In the genomic region with DNA sequence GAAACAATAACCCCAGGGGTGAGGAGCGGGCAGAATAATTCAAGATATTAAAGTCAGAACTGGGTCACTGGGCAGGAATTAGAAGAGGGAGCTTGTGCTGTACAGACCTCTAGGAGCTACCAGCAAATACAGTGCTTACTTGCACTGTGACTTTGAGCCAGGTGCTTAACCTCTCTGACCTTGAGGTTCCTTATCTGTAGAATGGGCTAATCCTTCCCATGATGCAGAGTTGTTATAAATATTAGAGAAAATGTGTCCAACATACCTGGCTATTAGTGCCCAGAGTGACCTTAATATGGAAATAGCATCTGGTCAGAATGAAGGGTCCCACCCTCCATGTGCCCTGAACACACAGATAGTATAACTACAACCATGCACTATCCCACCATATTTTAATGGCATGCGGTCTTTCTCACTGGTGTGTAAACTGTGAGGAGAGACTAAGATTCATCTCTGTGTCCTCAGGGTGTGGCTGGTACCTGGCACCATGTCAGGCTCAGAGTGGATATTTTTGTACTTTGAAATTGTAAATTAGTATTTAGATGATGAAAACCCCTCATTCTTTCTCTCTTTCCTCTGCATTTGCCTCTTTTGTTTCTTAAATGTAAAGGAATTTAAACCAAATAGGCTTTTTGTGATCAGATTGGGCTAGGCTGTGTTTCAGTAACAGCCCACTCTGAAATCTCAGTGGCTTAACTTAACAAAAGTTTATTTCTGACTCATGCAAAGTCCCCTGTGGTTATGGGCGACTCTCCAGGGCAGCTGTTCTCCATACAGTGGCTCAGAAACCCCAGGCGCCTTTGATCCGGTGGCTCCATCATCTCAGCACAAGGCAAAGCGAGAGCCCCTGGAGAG, we compare ENCODE assay signal across 10 cellular contexts. TPM values are rescaled to one million over a fixed set of nuclear protein-coding genes. Genes with fewer than 3 reads are reported as not detected.
DNase-seq lines count a peak whose midpoint lies in the region; ATAC-seq and TF ChIP-seq lines count a peak whose summit lies in the region.
"Had no signal": no experiment of that assay in that cellular context is flagged by ENCODE, and none has a peak within 500 bp of the region (broad histone marks: within the 10 kb centered on the region; RNA-seq: fewer than 3 reads in every experiment).

No MANE protein-coding gene starts in this region.

- H3K9me3 Mint-ChIP-seq in naive thymus-derived CD8-positive, alpha-beta T cell: no peaks in the 10 kb centered on the region

- TF ChIP-seq CTCF in AG09319 (IDR thresholded peaks at IDR 0.05; ENCODE audit: low read depth, low read length) (no peak), HCT116 (IDR thresholded peaks at IDR 0.05 in 2 of 3, conservative IDR thresholded peaks at IDR 0.05 in 1 of 3; ENCODE audit: borderline replicate concordance in 1 of 3, insufficient read depth in 1 of 3, low read depth in 2 of 3, low read length in 2 of 3) (no peak), fibroblast of mammary gland (conservative IDR thresholded peaks at IDR 0.05; ENCODE audit: control insufficient read depth, insufficient read depth, low read depth, low read length) (no peak)

- H3K9me2 ChIP-seq in HCT116 (ENCODE audit: insufficient read depth): no peaks in the 10 kb centered on the region

- H3K27ac ChIP-seq in HCT116 (ENCODE audit: low read depth, low read length): no peak overlapping the region
- H3K27ac ChIP-seq: suprapubic skin had no signal

- H3K4me3 ChIP-seq in HCT116 (replicated peaks in 1 of 2; ENCODE audit: low read depth in 1 of 2, low read length in 2 of 2) (no peak overlapping the region), fibroblast of mammary gland (ENCODE audit: control insufficient read depth, low read depth, low read length) (no peak overlapping the region)
- H3K4me3 ChIP-seq: suprapubic skin had no signal

- POLR2A ChIA-PET in HCT116 (lab: Charles Lee): no interaction called here
- POLR2A ChIA-PET in naive thymus-derived CD8-positive, alpha-beta T cell (lab: Charles Lee): no interaction called here

- no peak overlapping the region for H3K27ac Mint-ChIP-seq in naive thymus-derived CD8-positive, alpha-beta T cell

- H3K27me3 Mint-ChIP-seq in naive thymus-derived CD8-positive, alpha-beta T cell: peaks cover 2 to 15% (median 5%) of the 10 kb centered on the region in 5 donors

- no peak overlapping the region for H3K9ac ChIP-seq in HCT116 (ENCODE audit: low read length)

- intact Hi-C loops in HCT116 (cut with micrococcal nuclease): no loop called here

- DNase-seq in AG09319 (ENCODE audit: extremely low read depth, low read depth) (peak; percentile 50), HCT116 (ENCODE audit: low read depth, low spot score) (peak; percentile 57), NCI-H2107 treated with DMSO at 0.1 percent for 48 hours (lab: John Stamatoyannopoulos, UW; ENCODE audit: unreplicated experiment) (peak; percentile 33), fibroblast of mammary gland (ENCODE audit: low read depth) (peak; percentile 92), globus pallidus (ENCODE audit: low spot score) (no peak), NCI-H128 (lab: John Stamatoyannopoulos, UW; ENCODE audit: unreplicated experiment) (no peak)
- DNase-seq in activated CD8-positive, alpha-beta memory T cell treated with anti-CD3 and anti-CD28 coated beads, Interleukin-2, amount 50 U/mL, for 4 hours: no peak
- no peak for DNase-seq in naive thymus-derived CD8-positive, alpha-beta T cell
- DNase-seq: activated effector memory CD4-positive, alpha-beta T cell treated with anti-CD3 and anti-CD28 coated beads, Interleukin-2, amount 50 U/mL, for 16 hours had no signal

- H3K4me3 Mint-ChIP-seq in naive thymus-derived CD8-positive, alpha-beta T cell: no peak overlapping the region

- H2AFZ ChIP-seq in HCT116 (ENCODE audit: low read depth, low read length, poor library complexity, severe bottlenecking): peak overlapping the region; percentile 49

- H3K36me3 Mint-ChIP-seq in naive thymus-derived CD8-positive, alpha-beta T cell: no peaks in the 10 kb centered on the region

- H3K4me2 ChIP-seq in HCT116 (ENCODE audit: low read length): peak overlapping the region; percentile 46

- no peak for TF ChIP-seq POLR2A in HCT116 (IDR thresholded peaks at IDR 0.05; ENCODE audit: borderline replicate concordance, extremely low read depth, insufficient read depth, insufficient read length)

- H3K9me3 ChIP-seq in HCT116 (ENCODE audit: control insufficient read depth in 1 of 2, insufficient read depth in 1 of 2, low read depth in 1 of 2, low read length in 2 of 2): no peaks in the 10 kb centered on the region
- H3K9me3 ChIP-seq: suprapubic skin had no signal

- ATAC-seq in HCT116: peak; percentile 94
- no peak for ATAC-seq in naive thymus-derived CD8-positive, alpha-beta T cell

- H3K4me1 Mint-ChIP-seq in naive thymus-derived CD8-positive, alpha-beta T cell: no peaks in the 10 kb centered on the region

- H3K27me3 ChIP-seq in HCT116 (ENCODE audit: insufficient read depth, low read length): peaks cover 18% of the 10 kb centered on the region
- H3K27me3 ChIP-seq: suprapubic skin had no signal

- no peaks in the 10 kb centered on the region for H3K36me3 ChIP-seq in HCT116 (ENCODE audit: control insufficient read depth in 1 of 2, insufficient read depth in 2 of 2, low read length in 2 of 2)
- H3K36me3 ChIP-seq: suprapubic skin had no signal

- TF ChIP-seq RAD21 in HCT116 (IDR thresholded peaks at IDR 0.05; ENCODE audit: low read depth): no peak

- no peaks in the 10 kb centered on the region for H4K20me1 ChIP-seq in HCT116 (ENCODE audit: insufficient read depth)

- peaks cover 7 to 16% of the 10 kb centered on the region in 2 experiments for H3K4me1 ChIP-seq in HCT116 (ENCODE audit: control insufficient read depth in 1 of 2, insufficient read depth in 2 of 2, low read length in 2 of 2)

- CTCF ChIA-PET in HCT116 (lab: Charles Lee): interaction anchor here (1.5 kb wide), 1 partner anchor 22 kb away, joined by 7 read pairs; no protein-coding TSS in a partner anchor

- H3K79me2 ChIP-seq in HCT116 (ENCODE audit: insufficient read depth, low read length): no peaks in the 10 kb centered on the region

- RAD21 ChIA-PET in HCT116 (lab: Charles Lee; ENCODE audit: low non-redundant PET in 1 of 2, low total read pairs in 2 of 2, uncharacterized antibody in 2 of 2, unreplicated experiment in 2 of 2): no interaction called here

- BruUV-seq in HCT116 (replicated peaks; lab: Mats Ljungman, UMichigan): no TSS peak

TF ChIP-seq in HCT116, 20 proteins besides CTCF, POLR2A, EP300 and RAD21 (continues in another document):
- no peak for TF ChIP-seq ATF3 (IDR thresholded peaks at IDR 0.05)
- peak; percentile 51; the same call in 1 of the 2 replicates for TF ChIP-seq FOSL1 (IDR thresholded peaks at IDR 0.05; ENCODE audit: low read depth)
- no peak for TF ChIP-seq EZH2phosphoT487 (IDR thresholded peaks at IDR 0.05; ENCODE audit: borderline replicate concordance)
- TF ChIP-seq POLR2AphosphoS5 (IDR thresholded peaks at IDR 0.05; ENCODE audit: low read depth, low read length): no peak
- TF ChIP-seq, protein P1, sequence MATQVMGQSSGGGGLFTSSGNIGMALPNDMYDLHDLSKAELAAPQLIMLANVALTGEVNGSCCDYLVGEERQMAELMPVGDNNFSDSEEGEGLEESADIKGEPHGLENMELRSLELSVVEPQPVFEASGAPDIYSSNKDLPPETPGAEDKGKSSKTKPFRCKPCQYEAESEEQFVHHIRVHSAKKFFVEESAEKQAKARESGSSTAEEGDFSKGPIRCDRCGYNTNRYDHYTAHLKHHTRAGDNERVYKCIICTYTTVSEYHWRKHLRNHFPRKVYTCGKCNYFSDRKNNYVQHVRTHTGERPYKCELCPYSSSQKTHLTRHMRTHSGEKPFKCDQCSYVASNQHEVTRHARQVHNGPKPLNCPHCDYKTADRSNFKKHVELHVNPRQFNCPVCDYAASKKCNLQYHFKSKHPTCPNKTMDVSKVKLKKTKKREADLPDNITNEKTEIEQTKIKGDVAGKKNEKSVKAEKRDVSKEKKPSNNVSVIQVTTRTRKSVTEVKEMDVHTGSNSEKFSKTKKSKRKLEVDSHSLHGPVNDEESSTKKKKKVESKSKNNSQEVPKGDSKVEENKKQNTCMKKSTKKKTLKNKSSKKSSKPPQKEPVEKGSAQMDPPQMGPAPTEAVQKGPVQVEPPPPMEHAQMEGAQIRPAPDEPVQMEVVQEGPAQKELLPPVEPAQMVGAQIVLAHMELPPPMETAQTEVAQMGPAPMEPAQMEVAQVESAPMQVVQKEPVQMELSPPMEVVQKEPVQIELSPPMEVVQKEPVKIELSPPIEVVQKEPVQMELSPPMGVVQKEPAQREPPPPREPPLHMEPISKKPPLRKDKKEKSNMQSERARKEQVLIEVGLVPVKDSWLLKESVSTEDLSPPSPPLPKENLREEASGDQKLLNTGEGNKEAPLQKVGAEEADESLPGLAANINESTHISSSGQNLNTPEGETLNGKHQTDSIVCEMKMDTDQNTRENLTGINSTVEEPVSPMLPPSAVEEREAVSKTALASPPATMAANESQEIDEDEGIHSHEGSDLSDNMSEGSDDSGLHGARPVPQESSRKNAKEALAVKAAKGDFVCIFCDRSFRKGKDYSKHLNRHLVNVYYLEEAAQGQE (IDR thresholded peaks at IDR 0.05; ENCODE audit: low read depth): no peak
- no peak for TF ChIP-seq SRF (IDR thresholded peaks at IDR 0.05; ENCODE audit: low read depth)
- TF ChIP-seq ZFX (IDR thresholded peaks at IDR 0.05): no peak
- peak; percentile 36; the same call in 1 of the 2 replicates for TF ChIP-seq SP1 (IDR thresholded peaks at IDR 0.05; ENCODE audit: low read depth)
- 0 out of 2 replicates have a peak, but pooled peaks have one; percentile 25 for TF ChIP-seq CEBPB (IDR thresholded peaks at IDR 0.05; ENCODE audit: low read depth)
- TF ChIP-seq SIN3A (IDR thresholded peaks at IDR 0.05; ENCODE audit: low read depth): no peak
- TF ChIP-seq, protein P2, sequence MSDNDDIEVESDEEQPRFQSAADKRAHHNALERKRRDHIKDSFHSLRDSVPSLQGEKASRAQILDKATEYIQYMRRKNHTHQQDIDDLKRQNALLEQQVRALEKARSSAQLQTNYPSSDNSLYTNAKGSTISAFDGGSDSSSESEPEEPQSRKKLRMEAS (IDR thresholded peaks at IDR 0.05): no peak
- peak; percentile 90 for TF ChIP-seq TCF7L2 (IDR thresholded peaks at IDR 0.05; ENCODE audit: borderline replicate concordance, extremely low read depth, insufficient read depth, insufficient read length)
- TF ChIP-seq ZNF274 (IDR thresholded peaks at IDR 0.05; ENCODE audit: low read depth, low read length): no peak

RNA-seq across cellular contexts. Expression of gene ROR1, which starts 60.0 kb away (rescaled TPM):
- total RNA-seq in HCT116 (2021; ENCODE audit: unreplicated experiment): 2.7 TPM
- polyA plus RNA-seq in HCT116 (2012): 0.94 and 1.3 TPM in 2 replicates
- under 1 TPM; 0.44 to 0.80 TPM for total RNA-seq in naive thymus-derived CD8-positive, alpha-beta T cell
- not detected for polyA plus RNA-seq in naive thymus-derived CD8-positive, alpha-beta T cell

Comparison
In these comparisons a context has a peak if more than half of its experiments do, and no peak if none do; other contexts are left out.
1. DNase-seq: peak in AG09319 (single experiment), HCT116 (single experiment), NCI-H2107 treated with DMSO at 0.1 percent for 48 hours (single experiment) and fibroblast of mammary gland (single experiment); none in globus pallidus (single experiment), activated CD8-positive, alpha-beta memory T cell treated with anti-CD3 and anti-CD28 coated beads, Interleukin-2, amount 50 U/mL, for 4 hours (single experiment), naive thymus-derived CD8-positive, alpha-beta T cell (0 of 10) and NCI-H128 (single experiment).